ENCODE assay signal across 37 cellular contexts in the genomic region with DNA sequence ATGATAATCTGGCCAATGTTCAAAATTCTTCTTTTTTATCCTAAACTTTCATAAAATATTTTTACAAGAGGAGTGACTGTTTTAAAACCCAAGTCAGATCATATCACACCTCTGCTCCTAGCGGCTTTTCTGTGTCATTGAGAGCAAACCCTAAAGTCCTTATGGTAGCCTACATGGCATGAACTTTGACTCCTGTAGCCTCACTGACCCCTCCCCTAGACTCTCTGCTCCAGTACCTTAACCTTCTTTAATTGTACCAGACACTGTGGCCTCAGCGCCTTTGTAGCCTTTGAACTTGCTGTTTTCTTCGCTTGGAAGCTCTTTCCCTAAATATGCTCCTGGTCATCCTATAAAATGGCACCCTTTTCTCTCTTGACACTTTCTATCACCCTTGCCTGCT. TPM values are rescaled to one million over a fixed set of nuclear protein-coding genes. Genes with fewer than 3 reads are reported as not detected.
"Had no signal": no experiment of that assay in that cellular context is flagged by ENCODE, and none has a peak within 500 bp of the region (broad histone marks: within the 10 kb centered on the region; RNA-seq: fewer than 3 reads in every experiment).

No MANE protein-coding gene starts in this region.

- H3K36me3 ChIP-seq: adrenal gland, breast epithelium, esophagus muscularis mucosa, gastrocnemius medialis, heart left ventricle had no signal

- H3K27ac ChIP-seq: adrenal gland, body of pancreas, breast epithelium, esophagus muscularis mucosa, foreskin keratinocyte, gastrocnemius medialis, heart left ventricle had no signal

- DNase-seq: activated CD4-positive, alpha-beta memory T cell treated with anti-CD3 and anti-CD28 coated beads for 36 hours; activated CD4-positive, alpha-beta T cell treated with anti-CD3 and anti-CD28 coated beads for 36 hours; activated CD4-positive, alpha-beta T cell treated with anti-CD3 and anti-CD28 coated beads, Interleukin-2, amount 10 ng/mL, durations not matched to agents 24 days and 14 days; activated CD4-positive, CD25-positive, alpha-beta regulatory T cell; activated CD4-positive, CD25-positive, alpha-beta regulatory T cell treated with anti-CD3 and anti-CD28 coated beads, Interleukin-2, amount 50 U/mL, for 72 hours; activated CD8-positive, alpha-beta memory T cell treated with anti-CD3 and anti-CD28 coated beads, Interleukin-2, amount 10 ng/mL, durations not matched to agents 7 days and 5 days; activated CD8-positive, alpha-beta memory T cell treated with anti-CD3 and anti-CD28 coated beads, Interleukin-2, amount 50 U/mL, for 4 hours; activated CD8-positive, alpha-beta T cell treated with anti-CD3 and anti-CD28 coated beads, Interleukin-2, amount 10 ng/mL, durations not matched to agents 7 days and 5 days; activated effector memory CD4-positive, alpha-beta T cell treated with anti-CD3 and anti-CD28 coated beads, Interleukin-2, amount 50 U/mL, for 16 hours; activated naive CD4-positive, alpha-beta T cell treated with anti-CD3 and anti-CD28 coated beads for 36 hours; activated naive CD8-positive, alpha-beta T cell treated with anti-CD3 and anti-CD28 coated beads for 36 hours; activated naive CD8-positive, alpha-beta T cell treated with anti-CD3 and anti-CD28 coated beads, Interleukin-2, amount 50 U/mL, for 24 hours; activated T-cell treated with anti-CD3 and anti-CD28 coated beads, Interleukin-2, amount 50 U/mL, for 1 hour; activated T-cell treated with anti-CD3 and anti-CD28 coated beads, Interleukin-2, amount 50 U/mL, for 48 hours; adrenal gland; amygdala; aorta; body of pancreas; cortex of kidney; dermis blood vessel endothelial cell; effector CD4-positive, alpha-beta T cell; effector memory CD8-positive, alpha-beta T cell; erythroblast; foreskin keratinocyte; gastrocnemius medialis; glutamatergic neuron; heart left ventricle; T-helper 1 cell; T-helper 2 cell had no signal

- H3K4me1 Mint-ChIP-seq: activated CD4-positive, alpha-beta T cell treated with anti-CD3 and anti-CD28 coated beads, Interleukin-2, amount 10 ng/mL, durations not matched to agents 24 days and 14 days; activated naive CD4-positive, alpha-beta T cell treated with anti-CD3 and anti-CD28 coated beads, Interleukin-2, amount 50 U/mL, for 24 hours; activated naive CD8-positive, alpha-beta T cell treated with anti-CD3 and anti-CD28 coated beads for 36 hours; activated naive CD8-positive, alpha-beta T cell treated with anti-CD3 and anti-CD28 coated beads, Interleukin-2, amount 50 U/mL, for 24 hours; central memory CD8-positive, alpha-beta T cell had no signal

- H3K27ac Mint-ChIP-seq: activated CD4-positive, alpha-beta memory T cell treated with anti-CD3 and anti-CD28 coated beads for 36 hours; activated CD4-positive, alpha-beta T cell treated with anti-CD3 and anti-CD28 coated beads for 36 hours; activated CD4-positive, alpha-beta T cell treated with anti-CD3 and anti-CD28 coated beads, Interleukin-2, amount 10 ng/mL, durations not matched to agents 24 days and 14 days; activated CD8-positive, alpha-beta memory T cell treated with anti-CD3 and anti-CD28 coated beads, Interleukin-2, amount 10 ng/mL, durations not matched to agents 7 days and 5 days; activated CD8-positive, alpha-beta T cell treated with anti-CD3 and anti-CD28 coated beads, Interleukin-2, amount 10 ng/mL, durations not matched to agents 7 days and 5 days; activated naive CD4-positive, alpha-beta T cell treated with anti-CD3 and anti-CD28 coated beads for 36 hours; activated naive CD8-positive, alpha-beta T cell treated with anti-CD3 and anti-CD28 coated beads for 36 hours; activated naive CD8-positive, alpha-beta T cell treated with anti-CD3 and anti-CD28 coated beads, Interleukin-2, amount 50 U/mL, for 24 hours; activated T-helper 1 cell treated with anti-CD3 and anti-CD28 coated beads, Interleukin-12 subunit alpha, Interleukin-12 subunit beta, Interleukin-2, Interleukin-4 antibody, amounts not matched to agents 30 ng/mL and 10 ng/mL and 1 ng/mL, durations not matched to agents 14 hours and 24 hours and 36 hours; activated T-helper 2 cell treated with anti-CD3 and anti-CD28 coated beads, Interferon-gamma antibody, Interleukin-2, Interleukin-4, amounts not matched to agents 10 μg/mL and 5 μg/mL and 100 μg/mL, durations not matched to agents 14 hours and 24 hours and 36 hours; effector memory CD8-positive, alpha-beta T cell had no signal

- H3K27me3 Mint-ChIP-seq: activated CD4-positive, alpha-beta memory T cell treated with anti-CD3 and anti-CD28 coated beads for 36 hours; activated CD4-positive, alpha-beta T cell treated with anti-CD3 and anti-CD28 coated beads for 36 hours; activated naive CD4-positive, alpha-beta T cell treated with anti-CD3 and anti-CD28 coated beads, Interleukin-2, amount 50 U/mL, for 24 hours; activated naive CD8-positive, alpha-beta T cell treated with anti-CD3 and anti-CD28 coated beads for 36 hours; activated naive CD8-positive, alpha-beta T cell treated with anti-CD3 and anti-CD28 coated beads, Interleukin-2, amount 50 U/mL, for 24 hours had no signal

- ATAC-seq: activated CD4-positive, alpha-beta T cell treated with anti-CD3 and anti-CD28 coated beads for 36 hours; activated CD8-positive, alpha-beta memory T cell treated with anti-CD3 and anti-CD28 coated beads, Interleukin-2, amount 10 ng/mL, durations not matched to agents 7 days and 5 days; activated CD8-positive, alpha-beta T cell treated with anti-CD3 and anti-CD28 coated beads, Interleukin-2, amount 10 ng/mL, durations not matched to agents 7 days and 5 days; activated naive CD8-positive, alpha-beta T cell treated with anti-CD3 and anti-CD28 coated beads, Interleukin-2, amount 50 U/mL, for 24 hours; body of pancreas; effector memory CD8-positive, alpha-beta T cell; foreskin keratinocyte; gastrocnemius medialis; heart left ventricle had no signal

- H3K9me3 ChIP-seq: adrenal gland, body of pancreas, breast epithelium, esophagus muscularis mucosa, gastrocnemius medialis, heart left ventricle had no signal

- H3K4me3 ChIP-seq: adrenal gland, body of pancreas, breast epithelium, esophagus muscularis mucosa, gastrocnemius medialis, heart left ventricle had no signal

- H3K9me3 Mint-ChIP-seq: activated CD4-positive, alpha-beta memory T cell treated with anti-CD3 and anti-CD28 coated beads for 36 hours; activated CD4-positive, alpha-beta T cell treated with anti-CD3 and anti-CD28 coated beads, Interleukin-2, amount 10 ng/mL, durations not matched to agents 24 days and 14 days; activated naive CD4-positive, alpha-beta T cell treated with anti-CD3 and anti-CD28 coated beads for 36 hours; activated naive CD4-positive, alpha-beta T cell treated with anti-CD3 and anti-CD28 coated beads, Interleukin-2, amount 50 U/mL, for 24 hours; activated naive CD8-positive, alpha-beta T cell treated with anti-CD3 and anti-CD28 coated beads for 36 hours; activated naive CD8-positive, alpha-beta T cell treated with anti-CD3 and anti-CD28 coated beads, Interleukin-2, amount 50 U/mL, for 24 hours; activated T-helper 1 cell treated with anti-CD3 and anti-CD28 coated beads, Interleukin-12 subunit alpha, Interleukin-12 subunit beta, Interleukin-2, Interleukin-4 antibody, amounts not matched to agents 30 ng/mL and 10 ng/mL and 1 ng/mL, durations not matched to agents 14 hours and 24 hours and 36 hours; activated T-helper 2 cell treated with anti-CD3 and anti-CD28 coated beads, Interferon-gamma antibody, Interleukin-2, Interleukin-4, amounts not matched to agents 10 μg/mL and 5 μg/mL and 100 μg/mL, durations not matched to agents 14 hours and 24 hours and 36 hours; central memory CD8-positive, alpha-beta T cell; effector memory CD8-positive, alpha-beta T cell had no signal

- H3K27me3 ChIP-seq: adrenal gland, body of pancreas, breast epithelium, gastrocnemius medialis had no signal

- FAIRE-seq: colon had no signal

- H3K4me1 ChIP-seq: adrenal gland, body of pancreas, breast epithelium, foreskin keratinocyte, gastrocnemius medialis, heart left ventricle had no signal

- H3K4me3 Mint-ChIP-seq: activated CD4-positive, alpha-beta memory T cell treated with anti-CD3 and anti-CD28 coated beads for 36 hours; activated CD4-positive, alpha-beta T cell treated with anti-CD3 and anti-CD28 coated beads for 36 hours; activated CD4-positive, alpha-beta T cell treated with anti-CD3 and anti-CD28 coated beads, Interleukin-2, amount 10 ng/mL, durations not matched to agents 24 days and 14 days; activated CD8-positive, alpha-beta memory T cell treated with anti-CD3 and anti-CD28 coated beads, Interleukin-2, amount 10 ng/mL, durations not matched to agents 7 days and 5 days; activated CD8-positive, alpha-beta T cell treated with anti-CD3 and anti-CD28 coated beads, Interleukin-2, amount 10 ng/mL, durations not matched to agents 7 days and 5 days; activated naive CD4-positive, alpha-beta T cell treated with anti-CD3 and anti-CD28 coated beads for 36 hours; activated naive CD4-positive, alpha-beta T cell treated with anti-CD3 and anti-CD28 coated beads, Interleukin-2, amount 50 U/mL, for 24 hours; activated naive CD8-positive, alpha-beta T cell treated with anti-CD3 and anti-CD28 coated beads for 36 hours; activated naive CD8-positive, alpha-beta T cell treated with anti-CD3 and anti-CD28 coated beads, Interleukin-2, amount 50 U/mL, for 24 hours; activated T-helper 1 cell treated with anti-CD3 and anti-CD28 coated beads, Interleukin-12 subunit alpha, Interleukin-12 subunit beta, Interleukin-2, Interleukin-4 antibody, amounts not matched to agents 30 ng/mL and 10 ng/mL and 1 ng/mL, durations not matched to agents 14 hours and 24 hours and 36 hours; central memory CD8-positive, alpha-beta T cell; effector memory CD8-positive, alpha-beta T cell had no signal

- H3K36me3 Mint-ChIP-seq: activated CD4-positive, alpha-beta memory T cell treated with anti-CD3 and anti-CD28 coated beads for 36 hours; activated CD8-positive, alpha-beta memory T cell treated with anti-CD3 and anti-CD28 coated beads, Interleukin-2, amount 10 ng/mL, durations not matched to agents 7 days and 5 days; activated naive CD4-positive, alpha-beta T cell treated with anti-CD3 and anti-CD28 coated beads, Interleukin-2, amount 50 U/mL, for 24 hours; activated naive CD8-positive, alpha-beta T cell treated with anti-CD3 and anti-CD28 coated beads for 36 hours had no signal

RNA-seq across cellular contexts. Expression of a gene that starts 7.3 kb away (rescaled TPM):
- total RNA-seq: cardiac septum had no signal
